35 cellular contexts compared by ENCODE assay signal in genomic region chr18:9275890-9276289, GRCh38.
"Had no signal": no experiment of that assay in that cellular context is flagged by ENCODE, and none has a peak within 500 bp of the region (broad histone marks: within the 10 kb centered on the region; RNA-seq: fewer than 3 reads in every experiment).

No MANE protein-coding gene starts in this region.

- H3K4me1 Mint-ChIP-seq: activated CD4-positive, alpha-beta T cell treated with anti-CD3 and anti-CD28 coated beads, Interleukin-2, amount 10 ng/mL, durations not matched to agents 7 days and 5 days; activated naive CD8-positive, alpha-beta T cell treated with anti-CD3 and anti-CD28 coated beads for 36 hours; activated T-helper 17 cell treated with anti-CD3 and anti-CD28 coated beads, Interleukin-2, amount 50 U/mL, for 72 hours had no signal

- DNase-seq: activated CD4-positive, alpha-beta T cell treated with anti-CD3 and anti-CD28 coated beads for 1 hour; activated CD4-positive, alpha-beta T cell treated with anti-CD3 and anti-CD28 coated beads, Interleukin-2, amount 10 ng/mL, durations not matched to agents 7 days and 5 days; activated CD4-positive, alpha-beta T cell treated with anti-CD3 and anti-CD28 coated beads, Interleukin-2, amount 50 U/mL, for 48 hours; activated CD4-positive, CD25-positive, alpha-beta regulatory T cell; activated CD8-positive, alpha-beta memory T cell treated with anti-CD3 and anti-CD28 coated beads, Interleukin-2, amount 50 U/mL, for 4 hours; activated effector memory CD4-positive, alpha-beta T cell treated with anti-CD3 and anti-CD28 coated beads, Interleukin-2, amount 50 U/mL, for 16 hours; activated naive CD4-positive, alpha-beta T cell; activated naive CD4-positive, alpha-beta T cell treated with anti-CD3 and anti-CD28 coated beads, Interleukin-2, amount 50 U/mL, for 16 hours; activated naive CD8-positive, alpha-beta T cell treated with anti-CD3 and anti-CD28 coated beads for 36 hours; activated T-cell treated with anti-CD3 and anti-CD28 coated beads for 4 hours; activated T-cell treated with anti-CD3 and anti-CD28 coated beads, Interleukin-2, amount 50 U/mL, for 48 hours; amniotic stem cell; central memory CD4-positive, alpha-beta T cell; Karpas-422; KBM-7; MM.1S; MV-4-11; NCI-H1092; NCI-H1436 treated with DMSO at 0.1 percent for 48 hours; NCI-H1694 treated with DMSO at 0.1 percent for 48 hours; NCI-H2029; NCI-H345; NCI-H524 treated with DMSO at 0.1 percent for 48 hours; Peyer's patch; RPMI8226; SHP77 treated with DMSO at 0.1 percent for 48 hours; T-helper 1 cell; T-helper 2 cell; T-helper 9 cell; WERI-Rb-1 had no signal

- ATAC-seq: activated T-helper 17 cell treated with anti-CD3 and anti-CD28 coated beads, Interleukin-2, amount 50 U/mL, for 72 hours; SK-N-SH treated with all-trans-retinoic acid at 6 μM for 48 hours had no signal

- H3K27ac ChIP-seq: ascending aorta, breast epithelium, Peyer's patch, SJSA1, WERI-Rb-1 had no signal

- H3K27ac Mint-ChIP-seq: activated CD4-positive, alpha-beta T cell treated with anti-CD3 and anti-CD28 coated beads, Interleukin-2, amount 10 ng/mL, durations not matched to agents 7 days and 5 days; activated naive CD8-positive, alpha-beta T cell treated with anti-CD3 and anti-CD28 coated beads for 36 hours; activated T-helper 17 cell treated with anti-CD3 and anti-CD28 coated beads, Interleukin-2, amount 50 U/mL, for 72 hours had no signal

- H3K27me3 ChIP-seq: ascending aorta, breast epithelium, Peyer's patch, SJSA1 had no signal

- H3K4me3 ChIP-seq: ascending aorta, breast epithelium, Peyer's patch, SJSA1 had no signal

- H3K4me1 ChIP-seq: ascending aorta, breast epithelium, Peyer's patch, SJSA1 had no signal

- H3K4me3 Mint-ChIP-seq: activated CD4-positive, alpha-beta T cell treated with anti-CD3 and anti-CD28 coated beads, Interleukin-2, amount 10 ng/mL, durations not matched to agents 7 days and 5 days; activated naive CD8-positive, alpha-beta T cell treated with anti-CD3 and anti-CD28 coated beads for 36 hours; activated T-helper 17 cell treated with anti-CD3 and anti-CD28 coated beads, Interleukin-2, amount 50 U/mL, for 72 hours had no signal

- H3K36me3 ChIP-seq: breast epithelium had no signal

- H3K9me3 Mint-ChIP-seq: activated naive CD8-positive, alpha-beta T cell treated with anti-CD3 and anti-CD28 coated beads for 36 hours; activated T-helper 17 cell treated with anti-CD3 and anti-CD28 coated beads, Interleukin-2, amount 50 U/mL, for 72 hours had no signal

- H3K9me3 ChIP-seq: ascending aorta, breast epithelium, Peyer's patch, SJSA1 had no signal
